ENCODE assay signal across 39 cellular contexts in the genomic region with DNA sequence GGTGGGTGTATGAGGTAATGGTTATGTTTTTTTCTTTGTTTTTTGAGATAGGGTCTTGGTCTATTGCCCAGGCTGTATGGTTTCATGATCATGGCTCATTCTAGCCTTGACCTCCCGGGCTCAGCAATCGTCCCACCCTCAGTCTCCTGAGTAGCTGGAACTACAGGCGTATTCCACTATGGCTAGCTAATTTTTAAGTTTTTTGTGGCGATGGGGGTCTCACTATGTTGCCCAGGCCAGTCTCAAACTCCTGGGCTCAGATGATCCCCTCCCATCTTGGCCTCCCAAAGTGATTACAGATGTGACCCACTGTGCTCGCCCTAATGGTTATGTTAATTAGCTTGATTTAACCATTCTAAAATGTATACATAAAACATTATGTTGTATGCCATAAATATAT.
"Had no signal": no experiment of that assay in that cellular context is flagged by ENCODE, and none has a peak within 500 bp of the region (broad histone marks: within the 10 kb centered on the region; RNA-seq: fewer than 3 reads in every experiment).

No MANE protein-coding gene starts in this region.

- H3K27me3 ChIP-seq: adrenal gland, ascending aorta, body of pancreas, brain microvascular endothelial cell, breast epithelium, cardiac muscle cell, colonic mucosa had no signal

- DNase-seq: activated effector memory CD4-positive, alpha-beta T cell treated with anti-CD3 and anti-CD28 coated beads, Interleukin-2, amount 50 U/mL, for 16 hours; activated effector memory CD4-positive, alpha-beta T cell treated with Interleukin-2 at 50 U/mL for 16 hours; activated gamma-delta T cell; activated gamma-delta T cell treated with Interleukin-2 at 50 U/mL for 16 hours; activated naive CD4-positive, alpha-beta T cell; activated naive CD4-positive, alpha-beta T cell treated with anti-CD3 and anti-CD28 coated beads for 36 hours; activated naive CD4-positive, alpha-beta T cell treated with anti-CD3 and anti-CD28 coated beads, Interleukin-2, amount 10 ng/mL, durations not matched to agents 7 days and 5 days; activated naive CD4-positive, alpha-beta T cell treated with anti-CD3 and anti-CD28 coated beads, Interleukin-2, amount 50 U/mL, for 16 hours; activated naive CD4-positive, alpha-beta T cell treated with Interleukin-2 at 50 U/mL for 16 hours; activated naive CD8-positive, alpha-beta T cell treated with anti-CD3 and anti-CD28 coated beads for 36 hours; activated naive CD8-positive, alpha-beta T cell treated with anti-CD3 and anti-CD28 coated beads, Interleukin-2, amount 10 ng/mL, durations not matched to agents 7 days and 5 days; activated naive CD8-positive, alpha-beta T cell treated with anti-CD3 and anti-CD28 coated beads, Interleukin-2, amount 50 U/mL, for 24 hours; activated T-cell treated with anti-CD3 and anti-CD28 coated beads, Interleukin-2, amount 50 U/mL, for 48 hours; activated T-cell treated with anti-CD3 and anti-CD28 coated beads, Interleukin-2, amount 50 U/mL, for 72 hours; adrenal gland; amniotic stem cell; amygdala; anterior cingulate cortex; aorta; body of pancreas; brain microvascular endothelial cell; caudate nucleus; central memory CD4-positive, alpha-beta T cell; cerebellar nuclear complex; colonic mucosa had no signal

- H3K27ac Mint-ChIP-seq: activated naive CD4-positive, alpha-beta T cell treated with anti-CD3 and anti-CD28 coated beads for 36 hours; activated naive CD4-positive, alpha-beta T cell treated with anti-CD3 and anti-CD28 coated beads, Interleukin-2, amount 10 ng/mL, durations not matched to agents 7 days and 5 days; activated naive CD4-positive, alpha-beta T cell treated with anti-CD3 and anti-CD28 coated beads, Interleukin-2, amount 50 U/mL, for 24 hours; activated naive CD4-positive, alpha-beta T cell treated with anti-CD3 and anti-CD28 coated beads, Interleukin-2, amount 50 U/mL, for 72 hours; activated naive CD8-positive, alpha-beta T cell; activated naive CD8-positive, alpha-beta T cell treated with anti-CD3 and anti-CD28 coated beads for 36 hours; activated naive CD8-positive, alpha-beta T cell treated with anti-CD3 and anti-CD28 coated beads, Interleukin-2, amount 10 ng/mL, durations not matched to agents 7 days and 5 days; activated naive CD8-positive, alpha-beta T cell treated with anti-CD3 and anti-CD28 coated beads, Interleukin-2, amount 50 U/mL, for 24 hours; activated T-cell treated with anti-CD3 and anti-CD28 coated beads, Interleukin-2, amount 50 U/mL, for 72 hours; activated T-helper 1 cell treated with anti-CD3 and anti-CD28 coated beads, Interleukin-12 subunit alpha, Interleukin-12 subunit beta, Interleukin-2, Interleukin-4 antibody, amounts not matched to agents 30 ng/mL and 10 ng/mL and 1 ng/mL, durations not matched to agents 14 hours and 24 hours and 36 hours; activated T-helper 17 cell treated with anti-CD3 and anti-CD28 coated beads, Interleukin-2, amount 50 U/mL, for 72 hours; activated T-helper 2 cell treated with anti-CD3 and anti-CD28 coated beads, Interferon-gamma antibody, Interleukin-2, Interleukin-4, amounts not matched to agents 10 μg/mL and 5 μg/mL and 100 μg/mL, durations not matched to agents 14 hours and 24 hours and 36 hours; brain had no signal

- H3K27me3 Mint-ChIP-seq: activated T-helper 17 cell treated with anti-CD3 and anti-CD28 coated beads, Interleukin-2, amount 50 U/mL, for 72 hours; brain; central memory CD8-positive, alpha-beta T cell had no signal

- H3K27ac ChIP-seq: adrenal gland, ascending aorta, body of pancreas, brain microvascular endothelial cell, breast epithelium, cardiac muscle cell, colonic mucosa had no signal

- ATAC-seq: activated naive CD4-positive, alpha-beta T cell treated with anti-CD3 and anti-CD28 coated beads, Interleukin-2, amount 50 U/mL, for 72 hours; activated naive CD8-positive, alpha-beta T cell treated with anti-CD3 and anti-CD28 coated beads, Interleukin-2, amount 50 U/mL, for 24 hours; activated T-cell treated with anti-CD3 and anti-CD28 coated beads, Interleukin-2, amount 50 U/mL, for 72 hours; activated T-helper 17 cell treated with anti-CD3 and anti-CD28 coated beads, Interleukin-2, amount 50 U/mL, for 72 hours; body of pancreas had no signal

- H3K36me3 Mint-ChIP-seq: activated naive CD4-positive, alpha-beta T cell treated with anti-CD3 and anti-CD28 coated beads, Interleukin-2, amount 10 ng/mL, durations not matched to agents 7 days and 5 days; activated naive CD4-positive, alpha-beta T cell treated with anti-CD3 and anti-CD28 coated beads, Interleukin-2, amount 50 U/mL, for 24 hours; activated naive CD8-positive, alpha-beta T cell treated with anti-CD3 and anti-CD28 coated beads, Interleukin-2, amount 10 ng/mL, durations not matched to agents 7 days and 5 days had no signal

- H3K4me1 Mint-ChIP-seq: activated naive CD4-positive, alpha-beta T cell treated with anti-CD3 and anti-CD28 coated beads, Interleukin-2, amount 50 U/mL, for 24 hours; activated naive CD8-positive, alpha-beta T cell treated with anti-CD3 and anti-CD28 coated beads, Interleukin-2, amount 10 ng/mL, durations not matched to agents 7 days and 5 days; activated naive CD8-positive, alpha-beta T cell treated with anti-CD3 and anti-CD28 coated beads, Interleukin-2, amount 50 U/mL, for 24 hours; activated T-helper 17 cell treated with anti-CD3 and anti-CD28 coated beads, Interleukin-2, amount 50 U/mL, for 72 hours; central memory CD8-positive, alpha-beta T cell had no signal

- H3K4me3 ChIP-seq: adrenal gland, ascending aorta, body of pancreas, breast epithelium, cardiac muscle cell, colonic mucosa had no signal

- H3K36me3 ChIP-seq: adrenal gland, ascending aorta, brain microvascular endothelial cell, breast epithelium, cardiac muscle cell, colonic mucosa had no signal

- H3K4me1 ChIP-seq: breast epithelium, colonic mucosa had no signal

- H3K9me3 ChIP-seq: adrenal gland, ascending aorta, body of pancreas, breast epithelium, colonic mucosa had no signal

- H3K4me3 Mint-ChIP-seq: activated naive CD4-positive, alpha-beta T cell treated with anti-CD3 and anti-CD28 coated beads for 36 hours; activated naive CD4-positive, alpha-beta T cell treated with anti-CD3 and anti-CD28 coated beads, Interleukin-2, amount 10 ng/mL, durations not matched to agents 7 days and 5 days; activated naive CD4-positive, alpha-beta T cell treated with anti-CD3 and anti-CD28 coated beads, Interleukin-2, amount 50 U/mL, for 24 hours; activated naive CD8-positive, alpha-beta T cell; activated naive CD8-positive, alpha-beta T cell treated with anti-CD3 and anti-CD28 coated beads for 36 hours; activated naive CD8-positive, alpha-beta T cell treated with anti-CD3 and anti-CD28 coated beads, Interleukin-2, amount 10 ng/mL, durations not matched to agents 7 days and 5 days; activated naive CD8-positive, alpha-beta T cell treated with anti-CD3 and anti-CD28 coated beads, Interleukin-2, amount 50 U/mL, for 24 hours; activated T-cell treated with anti-CD3 and anti-CD28 coated beads, Interleukin-2, amount 50 U/mL, for 72 hours; activated T-helper 1 cell treated with anti-CD3 and anti-CD28 coated beads, Interleukin-12 subunit alpha, Interleukin-12 subunit beta, Interleukin-2, Interleukin-4 antibody, amounts not matched to agents 30 ng/mL and 10 ng/mL and 1 ng/mL, durations not matched to agents 14 hours and 24 hours and 36 hours; activated T-helper 17 cell treated with anti-CD3 and anti-CD28 coated beads, Interleukin-2, amount 50 U/mL, for 72 hours; brain; central memory CD8-positive, alpha-beta T cell had no signal

- FAIRE-seq: astrocyte, bronchial epithelial cell, colon had no signal
